Comparison of ENCODE assay signal across 8 cellular contexts in genomic region chr12:108063192-108063591, GRCh38.
DNase-seq lines count a peak whose midpoint lies in the region; ATAC-seq and TF ChIP-seq lines count a peak whose summit lies in the region.
"Had no signal": no experiment of that assay in that cellular context is flagged by ENCODE, and none has a peak within 500 bp of the region (broad histone marks: within the 10 kb centered on the region; RNA-seq: fewer than 3 reads in every experiment).

No MANE protein-coding gene starts in this region.

- no peak overlapping the region for H3K27ac Mint-ChIP-seq in activated CD8-positive, alpha-beta T cell treated with anti-CD3 and anti-CD28 coated beads, Interleukin-2, amount 10 ng/mL, durations not matched to agents 7 days and 5 days
- no peak overlapping the region for H3K27ac Mint-ChIP-seq in activated naive CD8-positive, alpha-beta T cell treated with anti-CD3 and anti-CD28 coated beads, Interleukin-2, amount 50 U/mL, for 24 hours

- no peak for ATAC-seq in activated CD8-positive, alpha-beta T cell treated with anti-CD3 and anti-CD28 coated beads, Interleukin-2, amount 10 ng/mL, durations not matched to agents 7 days and 5 days
- ATAC-seq in GM18502 (IDR thresholded peaks at IDR 0.05; ENCODE audit: poor library complexity, unreplicated experiment) (no peak), GM19452 (IDR thresholded peaks at IDR 0.05; ENCODE audit: unreplicated experiment) (no peak)
- no peak for ATAC-seq in activated naive CD8-positive, alpha-beta T cell treated with anti-CD3 and anti-CD28 coated beads, Interleukin-2, amount 50 U/mL, for 24 hours

- no peak overlapping the region for H3K4me3 Mint-ChIP-seq in activated CD8-positive, alpha-beta T cell treated with anti-CD3 and anti-CD28 coated beads, Interleukin-2, amount 10 ng/mL, durations not matched to agents 7 days and 5 days
- no peak overlapping the region for H3K4me3 Mint-ChIP-seq in activated naive CD8-positive, alpha-beta T cell treated with anti-CD3 and anti-CD28 coated beads, Interleukin-2, amount 50 U/mL, for 24 hours

- peak; percentile 14 for TF ChIP-seq CTCF in kidney epithelial cell (IDR thresholded peaks at IDR 0.05; ENCODE audit: insufficient read depth, low read length, poor library complexity, severe bottlenecking)

- DNase-seq in EL (peak; percentile 18), HT-29 (ENCODE audit: low spot score) (peak; percentile 15), kidney epithelial cell (ENCODE audit: low read depth) (no peak)
- DNase-seq in activated CD8-positive, alpha-beta T cell treated with anti-CD3 and anti-CD28 coated beads, Interleukin-2, amount 10 ng/mL, durations not matched to agents 7 days and 5 days: peak; percentile 23
- DNase-seq in activated naive CD8-positive, alpha-beta T cell treated with anti-CD3 and anti-CD28 coated beads, Interleukin-2, amount 50 U/mL, for 24 hours: no peak
- DNase-seq: kidney glomerular epithelial cell had no signal

- no peaks in the 10 kb centered on the region for H3K36me3 ChIP-seq in kidney epithelial cell (ENCODE audit: control insufficient read depth, insufficient read depth, low read length)

- no peaks in the 10 kb centered on the region for H3K27me3 ChIP-seq in kidney epithelial cell (ENCODE audit: control insufficient read depth, insufficient read depth, low read length)

- no peaks in the 10 kb centered on the region for H3K36me3 Mint-ChIP-seq in activated CD8-positive, alpha-beta T cell treated with anti-CD3 and anti-CD28 coated beads, Interleukin-2, amount 10 ng/mL, durations not matched to agents 7 days and 5 days (ENCODE audit: low read depth)
- H3K36me3 Mint-ChIP-seq in activated naive CD8-positive, alpha-beta T cell treated with anti-CD3 and anti-CD28 coated beads, Interleukin-2, amount 50 U/mL, for 24 hours (ENCODE audit: low read depth): no peaks in the 10 kb centered on the region

- POLR2A ChIA-PET in activated CD8-positive, alpha-beta T cell treated with anti-CD3 and anti-CD28 coated beads, Interleukin-2, amount 10 ng/mL, durations not matched to agents 7 days and 5 days (lab: Charles Lee): no interaction called here

- no peak overlapping the region for H3K4me3 ChIP-seq in kidney epithelial cell (ENCODE audit: low read depth, low read length)

- CTCF ChIA-PET in activated CD8-positive, alpha-beta T cell treated with anti-CD3 and anti-CD28 coated beads, Interleukin-2, amount 10 ng/mL, durations not matched to agents 7 days and 5 days (lab: Charles Lee): interaction anchor here (1.6 to 1.8 kb wide), 2 partner anchors 11 to 394 kb away, joined by 5 read pairs; no protein-coding TSS in a partner anchor

- peaks cover 1% of the 10 kb centered on the region for H3K27me3 Mint-ChIP-seq in activated CD8-positive, alpha-beta T cell treated with anti-CD3 and anti-CD28 coated beads, Interleukin-2, amount 10 ng/mL, durations not matched to agents 7 days and 5 days (ENCODE audit: low read depth)
- peaks cover 12% of the 10 kb centered on the region for H3K27me3 Mint-ChIP-seq in activated naive CD8-positive, alpha-beta T cell treated with anti-CD3 and anti-CD28 coated beads, Interleukin-2, amount 50 U/mL, for 24 hours

- no peaks in the 10 kb centered on the region for H3K9me3 Mint-ChIP-seq in activated CD8-positive, alpha-beta T cell treated with anti-CD3 and anti-CD28 coated beads, Interleukin-2, amount 10 ng/mL, durations not matched to agents 7 days and 5 days (ENCODE audit: insufficient read depth)
- H3K9me3 Mint-ChIP-seq in activated naive CD8-positive, alpha-beta T cell treated with anti-CD3 and anti-CD28 coated beads, Interleukin-2, amount 50 U/mL, for 24 hours: no peaks in the 10 kb centered on the region

- H3K4me1 Mint-ChIP-seq in activated CD8-positive, alpha-beta T cell treated with anti-CD3 and anti-CD28 coated beads, Interleukin-2, amount 10 ng/mL, durations not matched to agents 7 days and 5 days (ENCODE audit: low read depth): no peaks in the 10 kb centered on the region
- no peaks in the 10 kb centered on the region for H3K4me1 Mint-ChIP-seq in activated naive CD8-positive, alpha-beta T cell treated with anti-CD3 and anti-CD28 coated beads, Interleukin-2, amount 50 U/mL, for 24 hours

Comparison
In these comparisons a context has a peak if more than half of its experiments do, and no peak if none do; other contexts are left out.
1. DNase-seq: peak in EL (single experiment), HT-29 (single experiment) and activated CD8-positive, alpha-beta T cell treated with anti-CD3 and anti-CD28 coated beads, Interleukin-2, amount 10 ng/mL, durations not matched to agents 7 days and 5 days (single experiment); none in kidney epithelial cell (single experiment) and activated naive CD8-positive, alpha-beta T cell treated with anti-CD3 and anti-CD28 coated beads, Interleukin-2, amount 50 U/mL, for 24 hours (single experiment).